In genomic region chr22:24824250-24824649, GRCh38 we compare ENCODE assay signal across 35 cellular contexts. TPM values are rescaled to one million over a fixed set of nuclear protein-coding genes. Genes with fewer than 3 reads are reported as not detected.
"Had no signal": no experiment of that assay in that cellular context is flagged by ENCODE, and none has a peak within 500 bp of the region (broad histone marks: within the 10 kb centered on the region; RNA-seq: fewer than 3 reads in every experiment).

No MANE protein-coding gene starts in this region.

- H3K9me3 ChIP-seq: Peyer's patch had no signal

- H3K36me3 Mint-ChIP-seq: activated naive CD4-positive, alpha-beta T cell treated with anti-CD3 and anti-CD28 coated beads, Interleukin-2, amount 50 U/mL, for 24 hours; activated naive CD8-positive, alpha-beta T cell treated with anti-CD3 and anti-CD28 coated beads, Interleukin-2, amount 10 ng/mL, durations not matched to agents 7 days and 5 days; brain had no signal

- H3K36me3 ChIP-seq: Peyer's patch, WERI-Rb-1 had no signal

- H3K27me3 Mint-ChIP-seq: activated CD8-positive, alpha-beta T cell treated with anti-CD3 and anti-CD28 coated beads for 36 hours; activated naive CD4-positive, alpha-beta T cell treated with anti-CD3 and anti-CD28 coated beads, Interleukin-2, amount 50 U/mL, for 24 hours; activated naive CD8-positive, alpha-beta T cell treated with anti-CD3 and anti-CD28 coated beads, Interleukin-2, amount 10 ng/mL, durations not matched to agents 7 days and 5 days; activated T-helper 17 cell treated with anti-CD3 and anti-CD28 coated beads, Interleukin-2, amount 50 U/mL, for 72 hours; brain had no signal

- H3K27me3 ChIP-seq: Peyer's patch had no signal

- DNase-seq: activated CD4-positive, alpha-beta T cell treated with anti-CD3 and anti-CD28 coated beads for 1 hour; activated CD4-positive, alpha-beta T cell treated with anti-CD3 and anti-CD28 coated beads for 48 hours; activated CD4-positive, CD25-positive, alpha-beta regulatory T cell; activated CD8-positive, alpha-beta T cell treated with anti-CD3 and anti-CD28 coated beads for 36 hours; activated effector memory CD4-positive, alpha-beta T cell treated with anti-CD3 and anti-CD28 coated beads, Interleukin-2, amount 50 U/mL, for 16 hours; activated naive CD4-positive, alpha-beta T cell; activated naive CD8-positive, alpha-beta T cell treated with anti-CD3 and anti-CD28 coated beads, Interleukin-2, amount 10 ng/mL, durations not matched to agents 7 days and 5 days; activated T-cell treated with anti-CD3 and anti-CD28 coated beads, Interleukin-2, amount 50 U/mL, for 1 hour; activated T-cell treated with anti-CD3 and anti-CD28 coated beads, Interleukin-2, amount 50 U/mL, for 72 hours; central memory CD4-positive, alpha-beta T cell; MM.1S; MV-4-11; NCI-H1092; NCI-H1436 treated with DMSO at 0.1 percent for 48 hours; NCI-H1694 treated with DMSO at 0.1 percent for 48 hours; NCI-H2029; NCI-H510A; NCI-H526; NCI-H748 treated with DMSO at 0.1 percent for 48 hours; NK-92 treated with Interleukin-12 subunit alpha and Interleukin-12 subunit beta, amount 100 ng/mL, for 24 hours; PC-3; Peyer's patch; RPMI8226; SW 1271; T-helper 1 cell; T1000; WERI-Rb-1 had no signal

- ATAC-seq: activated CD8-positive, alpha-beta T cell treated with anti-CD3 and anti-CD28 coated beads for 36 hours; activated T-cell treated with anti-CD3 and anti-CD28 coated beads, Interleukin-2, amount 50 U/mL, for 72 hours; activated T-helper 17 cell treated with anti-CD3 and anti-CD28 coated beads, Interleukin-2, amount 50 U/mL, for 72 hours; PC-3 had no signal

- H3K4me1 Mint-ChIP-seq: activated naive CD4-positive, alpha-beta T cell treated with anti-CD3 and anti-CD28 coated beads, Interleukin-2, amount 50 U/mL, for 24 hours; activated naive CD8-positive, alpha-beta T cell treated with anti-CD3 and anti-CD28 coated beads, Interleukin-2, amount 10 ng/mL, durations not matched to agents 7 days and 5 days; activated T-helper 17 cell treated with anti-CD3 and anti-CD28 coated beads, Interleukin-2, amount 50 U/mL, for 72 hours had no signal

- H3K4me3 ChIP-seq: Peyer's patch had no signal

- H3K27ac ChIP-seq: KMS-11, Peyer's patch, WERI-Rb-1 had no signal

- H3K4me3 Mint-ChIP-seq: activated CD8-positive, alpha-beta T cell treated with anti-CD3 and anti-CD28 coated beads for 36 hours; activated naive CD4-positive, alpha-beta T cell treated with anti-CD3 and anti-CD28 coated beads, Interleukin-2, amount 50 U/mL, for 24 hours; activated naive CD8-positive, alpha-beta T cell treated with anti-CD3 and anti-CD28 coated beads, Interleukin-2, amount 10 ng/mL, durations not matched to agents 7 days and 5 days; activated T-cell treated with anti-CD3 and anti-CD28 coated beads, Interleukin-2, amount 50 U/mL, for 72 hours; activated T-helper 17 cell treated with anti-CD3 and anti-CD28 coated beads, Interleukin-2, amount 50 U/mL, for 72 hours; brain had no signal

- H3K27ac Mint-ChIP-seq: activated CD8-positive, alpha-beta T cell treated with anti-CD3 and anti-CD28 coated beads for 36 hours; activated naive CD4-positive, alpha-beta T cell treated with anti-CD3 and anti-CD28 coated beads, Interleukin-2, amount 50 U/mL, for 24 hours; activated naive CD8-positive, alpha-beta T cell treated with anti-CD3 and anti-CD28 coated beads, Interleukin-2, amount 10 ng/mL, durations not matched to agents 7 days and 5 days; activated T-cell treated with anti-CD3 and anti-CD28 coated beads, Interleukin-2, amount 50 U/mL, for 72 hours; activated T-helper 17 cell treated with anti-CD3 and anti-CD28 coated beads, Interleukin-2, amount 50 U/mL, for 72 hours had no signal

RNA-seq across cellular contexts. Expression of gene SGSM1, which starts 18.2 kb away (rescaled TPM):
- total RNA-seq: bronchial epithelial cell, LHCN-M2 had no signal

RNA-seq across cellular contexts. Expression of gene PIWIL3, which starts 49.7 kb away (rescaled TPM):
- total RNA-seq: activated CD8-positive, alpha-beta memory T cell treated with anti-CD3 and anti-CD28 coated beads for 36 hours; activated CD8-positive, alpha-beta T cell treated with anti-CD3 and anti-CD28 coated beads for 36 hours; activated naive CD8-positive, alpha-beta T cell treated with anti-CD3 and anti-CD28 coated beads, Interleukin-2, amount 10 ng/mL, durations not matched to agents 7 days and 5 days; activated T-cell treated with anti-CD3 and anti-CD28 coated beads, Interleukin-2, amount 50 U/mL, for 72 hours; activated T-helper 17 cell treated with anti-CD3 and anti-CD28 coated beads, Interleukin-2, amount 50 U/mL, for 72 hours; bronchial epithelial cell; LHCN-M2; PC-3; Peyer's patch; T-helper 2 cell treated with Interferon-gamma antibody and Interleukin-4, amounts not matched to agents 100 ng/mL and 5 ng/mL, for 36 hours had no signal
